In genomic region chr3:49939858-49940666, GRCh38 we compare ENCODE assay signal across 8 cellular contexts. TPM values are rescaled to one million over a fixed set of nuclear protein-coding genes. Genes with fewer than 3 reads are reported as not detected.
DNase-seq lines count a peak whose midpoint lies in the region; ATAC-seq, FAIRE-seq and TF ChIP-seq lines count a peak whose summit lies in the region.

RBM6 (plus strand) TSS chr3:49940150; CDS start chr3:49962642, 22,492 bp downstream.

- no peak for TF ChIP-seq CTCF in AG04449 (IDR thresholded peaks at IDR 0.05; ENCODE audit: insufficient read depth, low read length, missing control alignments)
- no peak for TF ChIP-seq CTCF in WI38 (IDR thresholded peaks at IDR 0.05; ENCODE audit: low read depth, low read length)
- no peak for TF ChIP-seq CTCF in bronchial epithelial cell (IDR thresholded peaks at IDR 0.05; ENCODE audit: insufficient read depth, low read length, severe bottlenecking)

- H3K4me3 ChIP-seq in AG04449 (ENCODE audit: low read depth, low read length) (peak within 1 kb of the TSS; percentile 96), WI38 (ENCODE audit: low read depth, low read length) (peak within 1 kb of the TSS; percentile 93), bronchial epithelial cell (ENCODE audit: low read depth, low read length) (peak within 1 kb of the TSS; percentile 59), small intestine (ENCODE audit: low read depth in 1 of 2, low read length in 2 of 2) (peak within 1 kb of the TSS; percentile 90 to 95)

- no peaks in the 10 kb centered on the region for H3K9me3 ChIP-seq in small intestine (ENCODE audit: control insufficient read depth, low read depth)

- FAIRE-seq in bronchial epithelial cell (lab: Jason Lieb, UNC), result no peak
- FAIRE-seq in small intestine (lab: Jason Lieb, UNC), result no peak

- CTCF ChIA-PET in AG04449 (lab: Yijun Ruan, JAX), result interaction anchor here (0.6 to 1.7 kb wide), 4 partner anchors 10 to 137 kb away, joined by 3 to 5 read pairs (median 4); partner anchors contain the start of genes INKA1 and MON1A

- peak within 1 kb of the TSS; percentile 97 to 99 for H3K27ac ChIP-seq in small intestine (ENCODE audit: low read depth in 1 of 2, low read length in 1 of 2)

- ATAC-seq in GM18907 (IDR thresholded peaks at IDR 0.05; ENCODE audit: unreplicated experiment), result peak; percentile 92
- peak; percentile 90 for ATAC-seq in HG03159 (IDR thresholded peaks at IDR 0.05; ENCODE audit: unreplicated experiment)

- WGBS in small intestine, 3 donors, result 0 to 1% (median 1%) methylated on average over 70 to 74 of the region's 74 CpGs

- DNase-seq in AG04449 (ENCODE audit: low read depth, low spot score), result peak; percentile 81
- peak; percentile 93 for DNase-seq in NCI-H2227 treated with DMSO at 0.1 percent for 48 hours (lab: John Stamatoyannopoulos, UW)
- peak; percentile 88 for DNase-seq in bronchial epithelial cell (ENCODE audit: low read depth)
- DNase-seq in iPS-NIHi11 (ENCODE audit: low spot score), result peak; percentile 99
- DNase-seq in small intestine, result peak; percentile 99

- H3K36me3 ChIP-seq in bronchial epithelial cell (ENCODE audit: control insufficient read depth, insufficient read depth, low read length) (no peaks in the 10 kb centered on the region), small intestine (ENCODE audit: control insufficient read depth in 2 of 2, insufficient read depth in 2 of 2, low read length in 2 of 2) (no peaks in the 10 kb centered on the region)

- POLR2A ChIA-PET in AG04449 (lab: Yijun Ruan, JAX), result interaction anchor here (0.5 to 2.7 kb wide), 12 partner anchors 9 to 164 kb away, joined by 3 to 42 read pairs (median 4); partner anchors contain the start of genes INKA1 and MON1A

- peaks cover 0 to 2% of the 10 kb centered on the region in 2 donors for H3K4me1 ChIP-seq in small intestine (ENCODE audit: control insufficient read depth in 2 of 2, insufficient read depth in 1 of 2, low read depth in 1 of 2, low read length in 1 of 2)

- no peaks in the 10 kb centered on the region for H3K27me3 ChIP-seq in bronchial epithelial cell (ENCODE audit: control insufficient read depth, insufficient read depth, low read length)
- H3K27me3 ChIP-seq in small intestine (ENCODE audit: control insufficient read depth in 2 of 2, insufficient read depth in 2 of 2, low read length in 2 of 2), result no peaks in the 10 kb centered on the region

RNA-seq across cellular contexts. Expression of gene RBM6, which starts in this region (rescaled TPM):
- 35.5 and 42.2 TPM in 2 replicates for total RNA-seq in bronchial epithelial cell
- 100 to 1,000 TPM in 2 of 3 donors, 10 to 100 TPM in 1; 61.0 to 409 (median 207) TPM for polyA plus RNA-seq in small intestine

Comparison
In these comparisons a context has a peak if more than half of its experiments do, and no peak if none do; other contexts are left out.
1. Peak in every context shown above with its lines: DNase-seq, ATAC-seq, H3K4me3 ChIP-seq and H3K27ac ChIP-seq.